In the genomic region with DNA sequence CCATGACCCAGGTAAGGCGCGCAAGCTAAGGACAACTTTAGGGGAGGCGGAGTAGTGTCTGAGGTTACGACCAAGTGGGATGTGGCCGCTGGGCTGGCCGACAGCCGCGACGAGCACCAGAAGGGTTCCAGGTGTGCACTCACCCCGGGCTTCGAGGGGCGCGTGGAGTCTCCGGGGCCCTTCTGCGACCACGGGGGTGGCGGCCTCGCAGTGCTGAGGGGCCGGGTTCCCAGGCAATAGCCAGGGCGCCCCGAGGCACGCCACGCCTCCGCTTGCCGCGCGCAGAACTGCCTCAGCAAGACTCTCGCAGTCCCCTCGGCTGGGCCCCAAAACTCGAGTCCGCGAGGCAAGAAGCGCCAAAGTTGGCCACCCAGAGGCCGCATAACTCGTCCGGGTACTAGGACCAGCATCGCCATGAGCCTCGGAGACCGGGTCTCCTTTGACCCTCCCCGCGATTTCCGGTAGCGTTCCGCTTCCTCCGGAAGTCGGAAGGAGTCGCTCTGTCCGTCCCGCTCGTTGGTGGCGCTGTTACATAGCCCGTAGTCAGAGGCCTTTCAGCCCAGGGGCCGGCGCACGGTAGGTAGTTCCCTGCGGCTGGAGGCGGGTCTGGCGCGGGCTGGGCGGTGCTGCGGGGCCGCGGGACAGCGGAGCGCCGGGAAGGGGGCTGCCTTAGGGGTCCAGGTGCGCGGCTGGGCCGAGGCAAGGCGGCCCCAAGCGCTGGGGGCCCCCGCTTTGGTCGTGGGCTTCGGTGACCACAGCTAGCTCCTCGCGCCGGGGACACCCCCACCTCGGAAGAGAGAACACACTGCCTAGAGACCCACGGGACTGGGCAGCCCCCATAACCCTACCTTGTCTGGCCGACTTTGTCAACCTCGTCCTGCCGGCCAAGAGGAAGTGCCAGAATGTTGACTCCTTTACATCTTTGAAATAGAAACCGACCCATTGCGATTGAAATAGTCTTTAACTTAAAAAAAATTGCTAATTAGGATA, we compare ENCODE assay signal across 1 cellular context.
A peak's percentile ranks its signal among the peaks of the same experiment; 100 is the strongest.
TF ChIP-seq lines count a peak whose summit lies in the region.

A gene with protein sequence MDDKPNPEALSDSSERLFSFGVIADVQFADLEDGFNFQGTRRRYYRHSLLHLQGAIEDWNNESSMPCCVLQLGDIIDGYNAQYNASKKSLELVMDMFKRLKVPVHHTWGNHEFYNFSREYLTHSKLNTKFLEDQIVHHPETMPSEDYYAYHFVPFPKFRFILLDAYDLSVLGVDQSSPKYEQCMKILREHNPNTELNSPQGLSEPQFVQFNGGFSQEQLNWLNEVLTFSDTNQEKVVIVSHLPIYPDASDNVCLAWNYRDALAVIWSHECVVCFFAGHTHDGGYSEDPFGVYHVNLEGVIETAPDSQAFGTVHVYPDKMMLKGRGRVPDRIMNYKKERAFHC (plus strand): TSS at position 503 of the 990 bp plus-strand sequence. CDS start 7,333 bp downstream, outside the sequence.
A gene (minus strand): TSS at position 442 of the 990 bp plus-strand sequence. CDS start 26 bp downstream, at position 416.

TF ChIP-seq in K562, 482 proteins besides CTCF, POLR2A, EP300 and RAD21 (continued from another document and continues in another):
- TF ChIP-seq, protein P1, sequence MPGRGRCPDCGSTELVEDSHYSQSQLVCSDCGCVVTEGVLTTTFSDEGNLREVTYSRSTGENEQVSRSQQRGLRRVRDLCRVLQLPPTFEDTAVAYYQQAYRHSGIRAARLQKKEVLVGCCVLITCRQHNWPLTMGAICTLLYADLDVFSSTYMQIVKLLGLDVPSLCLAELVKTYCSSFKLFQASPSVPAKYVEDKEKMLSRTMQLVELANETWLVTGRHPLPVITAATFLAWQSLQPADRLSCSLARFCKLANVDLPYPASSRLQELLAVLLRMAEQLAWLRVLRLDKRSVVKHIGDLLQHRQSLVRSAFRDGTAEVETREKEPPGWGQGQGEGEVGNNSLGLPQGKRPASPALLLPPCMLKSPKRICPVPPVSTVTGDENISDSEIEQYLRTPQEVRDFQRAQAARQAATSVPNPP (IDR thresholded peaks at IDR 0.05; ENCODE audit: borderline replicate concordance, insufficient read depth, insufficient read length): no peak
- TF ChIP-seq ZNF140 (CRISPR knock-in tag; IDR thresholded peaks at IDR 0.05): no peak
- TF ChIP-seq, protein P2, sequence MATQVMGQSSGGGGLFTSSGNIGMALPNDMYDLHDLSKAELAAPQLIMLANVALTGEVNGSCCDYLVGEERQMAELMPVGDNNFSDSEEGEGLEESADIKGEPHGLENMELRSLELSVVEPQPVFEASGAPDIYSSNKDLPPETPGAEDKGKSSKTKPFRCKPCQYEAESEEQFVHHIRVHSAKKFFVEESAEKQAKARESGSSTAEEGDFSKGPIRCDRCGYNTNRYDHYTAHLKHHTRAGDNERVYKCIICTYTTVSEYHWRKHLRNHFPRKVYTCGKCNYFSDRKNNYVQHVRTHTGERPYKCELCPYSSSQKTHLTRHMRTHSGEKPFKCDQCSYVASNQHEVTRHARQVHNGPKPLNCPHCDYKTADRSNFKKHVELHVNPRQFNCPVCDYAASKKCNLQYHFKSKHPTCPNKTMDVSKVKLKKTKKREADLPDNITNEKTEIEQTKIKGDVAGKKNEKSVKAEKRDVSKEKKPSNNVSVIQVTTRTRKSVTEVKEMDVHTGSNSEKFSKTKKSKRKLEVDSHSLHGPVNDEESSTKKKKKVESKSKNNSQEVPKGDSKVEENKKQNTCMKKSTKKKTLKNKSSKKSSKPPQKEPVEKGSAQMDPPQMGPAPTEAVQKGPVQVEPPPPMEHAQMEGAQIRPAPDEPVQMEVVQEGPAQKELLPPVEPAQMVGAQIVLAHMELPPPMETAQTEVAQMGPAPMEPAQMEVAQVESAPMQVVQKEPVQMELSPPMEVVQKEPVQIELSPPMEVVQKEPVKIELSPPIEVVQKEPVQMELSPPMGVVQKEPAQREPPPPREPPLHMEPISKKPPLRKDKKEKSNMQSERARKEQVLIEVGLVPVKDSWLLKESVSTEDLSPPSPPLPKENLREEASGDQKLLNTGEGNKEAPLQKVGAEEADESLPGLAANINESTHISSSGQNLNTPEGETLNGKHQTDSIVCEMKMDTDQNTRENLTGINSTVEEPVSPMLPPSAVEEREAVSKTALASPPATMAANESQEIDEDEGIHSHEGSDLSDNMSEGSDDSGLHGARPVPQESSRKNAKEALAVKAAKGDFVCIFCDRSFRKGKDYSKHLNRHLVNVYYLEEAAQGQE (CRISPR knock-in tag; IDR thresholded peaks at IDR 0.05; ENCODE audit: low read depth): no peak
- TF ChIP-seq, protein P3, sequence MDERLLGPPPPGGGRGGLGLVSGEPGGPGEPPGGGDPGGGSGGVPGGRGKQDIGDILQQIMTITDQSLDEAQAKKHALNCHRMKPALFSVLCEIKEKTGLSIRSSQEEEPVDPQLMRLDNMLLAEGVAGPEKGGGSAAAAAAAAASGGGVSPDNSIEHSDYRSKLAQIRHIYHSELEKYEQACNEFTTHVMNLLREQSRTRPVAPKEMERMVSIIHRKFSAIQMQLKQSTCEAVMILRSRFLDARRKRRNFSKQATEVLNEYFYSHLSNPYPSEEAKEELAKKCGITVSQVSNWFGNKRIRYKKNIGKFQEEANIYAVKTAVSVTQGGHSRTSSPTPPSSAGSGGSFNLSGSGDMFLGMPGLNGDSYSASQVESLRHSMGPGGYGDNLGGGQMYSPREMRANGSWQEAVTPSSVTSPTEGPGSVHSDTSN (CRISPR knock-in tag; IDR thresholded peaks at IDR 0.05; ENCODE audit: low read depth): no peak
- TF ChIP-seq, protein P3 (tag; conservative IDR thresholded peaks at IDR 0.05; ENCODE audit: low read depth): no peak
- TF ChIP-seq ZNF717 (CRISPR knock-in tag; IDR thresholded peaks at IDR 0.05): no peak
- TF ChIP-seq RBM39 (optimal IDR thresholded peaks at IDR 0.05; ENCODE audit: low read depth, low read length): no peak
- TF ChIP-seq NFYB (IDR thresholded peaks at IDR 0.05; ENCODE audit: extremely low read depth, insufficient read length): no peak
- TF ChIP-seq BRCA1 (IDR thresholded peaks at IDR 0.05): no peak
- TF ChIP-seq BRCA1 (CRISPR knock-in tag; IDR thresholded peaks at IDR 0.05): no peak
- peak; percentile 73 for TF ChIP-seq HCFC1 (IDR thresholded peaks at IDR 0.05; ENCODE audit: low read depth, low read length)
- no peak for TF ChIP-seq SETDB1 (IDR thresholded peaks at IDR 0.05; ENCODE audit: low read length)
- no peak for TF ChIP-seq HSF4 (CRISPR knock-in tag; IDR thresholded peaks at IDR 0.05; ENCODE audit: borderline replicate concordance)
- peak; percentile 90 for TF ChIP-seq TAF1 (IDR thresholded peaks at IDR 0.05; ENCODE audit: control insufficient read depth, extremely low read depth, insufficient read depth, low read length, severe bottlenecking)
- TF ChIP-seq, protein P4, sequence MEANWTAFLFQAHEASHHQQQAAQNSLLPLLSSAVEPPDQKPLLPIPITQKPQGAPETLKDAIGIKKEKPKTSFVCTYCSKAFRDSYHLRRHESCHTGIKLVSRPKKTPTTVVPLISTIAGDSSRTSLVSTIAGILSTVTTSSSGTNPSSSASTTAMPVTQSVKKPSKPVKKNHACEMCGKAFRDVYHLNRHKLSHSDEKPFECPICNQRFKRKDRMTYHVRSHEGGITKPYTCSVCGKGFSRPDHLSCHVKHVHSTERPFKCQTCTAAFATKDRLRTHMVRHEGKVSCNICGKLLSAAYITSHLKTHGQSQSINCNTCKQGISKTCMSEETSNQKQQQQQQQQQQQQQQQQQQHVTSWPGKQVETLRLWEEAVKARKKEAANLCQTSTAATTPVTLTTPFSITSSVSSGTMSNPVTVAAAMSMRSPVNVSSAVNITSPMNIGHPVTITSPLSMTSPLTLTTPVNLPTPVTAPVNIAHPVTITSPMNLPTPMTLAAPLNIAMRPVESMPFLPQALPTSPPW (CRISPR knock-in tag; IDR thresholded peaks at IDR 0.05): peak; percentile 35; the same call in 1 of the 2 replicates
- 0 out of 2 replicates have a peak, but pooled peaks have one; percentile 20 for TF ChIP-seq POLR2H (tag; IDR thresholded peaks at IDR 0.05; ENCODE audit: low read depth)
- peak; percentile 53; the same call in 1 of the 2 replicates for TF ChIP-seq MBD2 (IDR thresholded peaks at IDR 0.05; ENCODE audit: borderline replicate concordance, low read depth)
- TF ChIP-seq ESRRA (IDR thresholded peaks at IDR 0.05; ENCODE audit: borderline replicate concordance, low read depth): peak; percentile 18; the same call in 1 of the 2 replicates
- TF ChIP-seq, protein P5, sequence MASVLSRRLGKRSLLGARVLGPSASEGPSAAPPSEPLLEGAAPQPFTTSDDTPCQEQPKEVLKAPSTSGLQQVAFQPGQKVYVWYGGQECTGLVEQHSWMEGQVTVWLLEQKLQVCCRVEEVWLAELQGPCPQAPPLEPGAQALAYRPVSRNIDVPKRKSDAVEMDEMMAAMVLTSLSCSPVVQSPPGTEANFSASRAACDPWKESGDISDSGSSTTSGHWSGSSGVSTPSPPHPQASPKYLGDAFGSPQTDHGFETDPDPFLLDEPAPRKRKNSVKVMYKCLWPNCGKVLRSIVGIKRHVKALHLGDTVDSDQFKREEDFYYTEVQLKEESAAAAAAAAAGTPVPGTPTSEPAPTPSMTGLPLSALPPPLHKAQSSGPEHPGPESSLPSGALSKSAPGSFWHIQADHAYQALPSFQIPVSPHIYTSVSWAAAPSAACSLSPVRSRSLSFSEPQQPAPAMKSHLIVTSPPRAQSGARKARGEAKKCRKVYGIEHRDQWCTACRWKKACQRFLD (CRISPR knock-in tag; IDR thresholded peaks at IDR 0.05): peak; percentile 52; the same call in 1 of the 2 replicates
- TF ChIP-seq SMARCE1 (IDR thresholded peaks at IDR 0.05): no peak
- peak; percentile 80 for TF ChIP-seq NR2C1 (IDR thresholded peaks at IDR 0.05)
- TF ChIP-seq NR2C1 (tag; IDR thresholded peaks at IDR 0.05): peak; percentile 85
- peak; percentile 77 for TF ChIP-seq ETV1 (tag; conservative IDR thresholded peaks at IDR 0.05; ENCODE audit: low read depth)
- TF ChIP-seq MTA3 (IDR thresholded peaks at IDR 0.05; ENCODE audit: borderline replicate concordance): peak; percentile 52; the same call in 1 of the 2 replicates
- peak; percentile 24; the same call in 1 of the 2 replicates for TF ChIP-seq NFIC (IDR thresholded peaks at IDR 0.05)
- TF ChIP-seq, protein P6, sequence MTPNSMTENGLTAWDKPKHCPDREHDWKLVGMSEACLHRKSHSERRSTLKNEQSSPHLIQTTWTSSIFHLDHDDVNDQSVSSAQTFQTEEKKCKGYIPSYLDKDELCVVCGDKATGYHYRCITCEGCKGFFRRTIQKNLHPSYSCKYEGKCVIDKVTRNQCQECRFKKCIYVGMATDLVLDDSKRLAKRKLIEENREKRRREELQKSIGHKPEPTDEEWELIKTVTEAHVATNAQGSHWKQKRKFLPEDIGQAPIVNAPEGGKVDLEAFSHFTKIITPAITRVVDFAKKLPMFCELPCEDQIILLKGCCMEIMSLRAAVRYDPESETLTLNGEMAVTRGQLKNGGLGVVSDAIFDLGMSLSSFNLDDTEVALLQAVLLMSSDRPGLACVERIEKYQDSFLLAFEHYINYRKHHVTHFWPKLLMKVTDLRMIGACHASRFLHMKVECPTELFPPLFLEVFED (CRISPR knock-in tag; conservative IDR thresholded peaks at IDR 0.05): no peak
- TF ChIP-seq, protein P7, sequence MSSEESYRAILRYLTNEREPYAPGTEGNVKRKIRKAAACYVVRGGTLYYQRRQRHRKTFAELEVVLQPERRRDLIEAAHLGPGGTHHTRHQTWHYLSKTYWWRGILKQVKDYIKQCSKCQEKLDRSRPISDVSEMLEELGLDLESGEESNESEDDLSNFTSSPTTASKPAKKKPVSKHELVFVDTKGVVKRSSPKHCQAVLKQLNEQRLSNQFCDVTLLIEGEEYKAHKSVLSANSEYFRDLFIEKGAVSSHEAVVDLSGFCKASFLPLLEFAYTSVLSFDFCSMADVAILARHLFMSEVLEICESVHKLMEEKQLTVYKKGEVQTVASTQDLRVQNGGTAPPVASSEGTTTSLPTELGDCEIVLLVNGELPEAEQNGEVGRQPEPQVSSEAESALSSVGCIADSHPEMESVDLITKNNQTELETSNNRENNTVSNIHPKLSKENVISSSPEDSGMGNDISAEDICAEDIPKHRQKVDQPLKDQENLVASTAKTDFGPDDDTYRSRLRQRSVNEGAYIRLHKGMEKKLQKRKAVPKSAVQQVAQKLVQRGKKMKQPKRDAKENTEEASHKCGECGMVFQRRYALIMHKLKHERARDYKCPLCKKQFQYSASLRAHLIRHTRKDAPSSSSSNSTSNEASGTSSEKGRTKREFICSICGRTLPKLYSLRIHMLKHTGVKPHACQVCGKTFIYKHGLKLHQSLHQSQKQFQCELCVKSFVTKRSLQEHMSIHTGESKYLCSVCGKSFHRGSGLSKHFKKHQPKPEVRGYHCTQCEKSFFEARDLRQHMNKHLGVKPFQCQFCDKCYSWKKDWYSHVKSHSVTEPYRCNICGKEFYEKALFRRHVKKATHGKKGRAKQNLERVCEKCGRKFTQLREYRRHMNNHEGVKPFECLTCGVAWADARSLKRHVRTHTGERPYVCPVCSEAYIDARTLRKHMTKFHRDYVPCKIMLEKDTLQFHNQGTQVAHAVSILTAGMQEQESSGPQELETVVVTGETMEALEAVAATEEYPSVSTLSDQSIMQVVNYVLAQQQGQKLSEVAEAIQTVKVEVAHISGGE (CRISPR knock-in tag; IDR thresholded peaks at IDR 0.05): peak in 2 of 3 experiments; percentile 69 to 87; a peak in 4 of 6 replicates
- TF ChIP-seq, protein P8, sequence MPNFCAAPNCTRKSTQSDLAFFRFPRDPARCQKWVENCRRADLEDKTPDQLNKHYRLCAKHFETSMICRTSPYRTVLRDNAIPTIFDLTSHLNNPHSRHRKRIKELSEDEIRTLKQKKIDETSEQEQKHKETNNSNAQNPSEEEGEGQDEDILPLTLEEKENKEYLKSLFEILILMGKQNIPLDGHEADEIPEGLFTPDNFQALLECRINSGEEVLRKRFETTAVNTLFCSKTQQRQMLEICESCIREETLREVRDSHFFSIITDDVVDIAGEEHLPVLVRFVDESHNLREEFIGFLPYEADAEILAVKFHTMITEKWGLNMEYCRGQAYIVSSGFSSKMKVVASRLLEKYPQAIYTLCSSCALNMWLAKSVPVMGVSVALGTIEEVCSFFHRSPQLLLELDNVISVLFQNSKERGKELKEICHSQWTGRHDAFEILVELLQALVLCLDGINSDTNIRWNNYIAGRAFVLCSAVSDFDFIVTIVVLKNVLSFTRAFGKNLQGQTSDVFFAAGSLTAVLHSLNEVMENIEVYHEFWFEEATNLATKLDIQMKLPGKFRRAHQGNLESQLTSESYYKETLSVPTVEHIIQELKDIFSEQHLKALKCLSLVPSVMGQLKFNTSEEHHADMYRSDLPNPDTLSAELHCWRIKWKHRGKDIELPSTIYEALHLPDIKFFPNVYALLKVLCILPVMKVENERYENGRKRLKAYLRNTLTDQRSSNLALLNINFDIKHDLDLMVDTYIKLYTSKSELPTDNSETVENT (CRISPR knock-in tag; IDR thresholded peaks at IDR 0.05): no peak; the same call in 1 of the 2 replicates
- no peak for TF ChIP-seq CHD2 (IDR thresholded peaks at IDR 0.05; ENCODE audit: low read depth, low read length)
